1 cellular context compared by ENCODE assay signal in genomic region chr14:58427289-58428010, GRCh38.
A peak's percentile ranks its signal among the peaks of the same experiment; 100 is the strongest.
TF ChIP-seq lines count a peak whose summit lies in the region.

Gene KIAA0586, plus strand, starts transcription at chr14:58427719. Its CDS starts 546 bp downstream, at chr14:58428265.
Gene TIMM9, minus strand, starts transcription at chr14:58427531. Its CDS starts 15,586 bp downstream, at chr14:58411945.

TF ChIP-seq in HepG2, 621 proteins besides CTCF, POLR2A, EP300 and RAD21 (continued from another document and continues in another):
- TF ChIP-seq AFF4 (CRISPR knock-in tag; IDR thresholded peaks at IDR 0.05) (no peak), FIP1L1 (IDR thresholded peaks at IDR 0.05; ENCODE audit: borderline replicate concordance, insufficient read depth, low read depth, low read length) (no peak), ZNF292 (CRISPR knock-in tag; IDR thresholded peaks at IDR 0.05; ENCODE audit: borderline replicate concordance, low read depth) (no peak), ZNF253 (CRISPR knock-in tag; IDR thresholded peaks at IDR 0.05; ENCODE audit: borderline replicate concordance) (no peak), ELF4 (CRISPR knock-in tag; IDR thresholded peaks at IDR 0.05; ENCODE audit: borderline replicate concordance) (peak; percentile 60; the same call in 1 of the 2 replicates), SMC3 (IDR thresholded peaks at IDR 0.05; ENCODE audit: low read length) (no peak), ZNF44 (CRISPR knock-in tag; IDR thresholded peaks at IDR 0.05) (no peak), SYNCRIP (IDR thresholded peaks at IDR 0.05; ENCODE audit: insufficient read depth, low read depth, low read length) (no peak), ZNF33B (CRISPR knock-in tag; IDR thresholded peaks at IDR 0.05) (no peak), MED1 (CRISPR knock-in tag; IDR thresholded peaks at IDR 0.05) (peak; percentile 10; the same call in 1 of the 2 replicates), PCBP1 (IDR thresholded peaks at IDR 0.05; ENCODE audit: borderline replicate concordance, low read depth, low read length) (no peak), ZHX1 (CRISPR knock-in tag; IDR thresholded peaks at IDR 0.05; ENCODE audit: low read depth) (no peak), ZNF276 (CRISPR knock-in tag; IDR thresholded peaks at IDR 0.05; ENCODE audit: low read depth) (peak; percentile 98), CEBPG (CRISPR knock-in tag; IDR thresholded peaks at IDR 0.05) (no peak), SALL2 (CRISPR knock-in tag; IDR thresholded peaks at IDR 0.05) (no peak; the same call in 1 of the 2 replicates), ZZZ3 (CRISPR knock-in tag; IDR thresholded peaks at IDR 0.05; ENCODE audit: borderline replicate concordance) (no peak; the same call in 1 of the 2 replicates), TAF15 (IDR thresholded peaks at IDR 0.05; ENCODE audit: low read depth, low read length, poor library complexity, severe bottlenecking) (no peak), MTA1 (CRISPR knock-in tag; IDR thresholded peaks at IDR 0.05; ENCODE audit: borderline replicate concordance) (no peak), REL (CRISPR knock-in tag; conservative IDR thresholded peaks at IDR 0.05) (no peak), MXD1 (CRISPR knock-in tag; IDR thresholded peaks at IDR 0.05) (0 out of 2 replicates have a peak, but pooled peaks have one; percentile 64), MTF1 (CRISPR knock-in tag; IDR thresholded peaks at IDR 0.05) (no peak), LCORL (IDR thresholded peaks at IDR 0.05) (no peak), LCORL (CRISPR knock-in tag; IDR thresholded peaks at IDR 0.05) (peak; percentile 45; the same call in 1 of the 2 replicates), ZNF780A (CRISPR knock-in tag; IDR thresholded peaks at IDR 0.05) (no peak), NKX3-1 (CRISPR knock-in tag; IDR thresholded peaks at IDR 0.05) (no peak), EEA1 (CRISPR knock-in tag; IDR thresholded peaks at IDR 0.05; ENCODE audit: borderline replicate concordance) (no peak), ZGPAT (CRISPR knock-in tag; IDR thresholded peaks at IDR 0.05) (peak; percentile 64; the same call in 1 of the 2 replicates), MXD3 (CRISPR knock-in tag; IDR thresholded peaks at IDR 0.05) (no peak), ZNF24 (IDR thresholded peaks at IDR 0.05) (peak; percentile 84), ZNF234 (CRISPR knock-in tag; conservative IDR thresholded peaks at IDR 0.05) (no peak), FOXJ3 (CRISPR knock-in tag; IDR thresholded peaks at IDR 0.05; ENCODE audit: borderline replicate concordance) (no peak; the same call in 1 of the 2 replicates), ZNF816 (CRISPR knock-in tag; IDR thresholded peaks at IDR 0.05; ENCODE audit: borderline replicate concordance) (peak; percentile 51; the same call in 1 of the 2 replicates), CBX1 (IDR thresholded peaks at IDR 0.05; ENCODE audit: low read depth) (no peak), THAP7 (CRISPR knock-in tag; IDR thresholded peaks at IDR 0.05) (no peak), SRY (CRISPR knock-in tag; IDR thresholded peaks at IDR 0.05) (no peak), ZNF609 (CRISPR knock-in tag; IDR thresholded peaks at IDR 0.05; ENCODE audit: borderline replicate concordance) (peak; percentile 24; the same call in 1 of the 2 replicates), KLF12 (CRISPR knock-in tag; IDR thresholded peaks at IDR 0.05; ENCODE audit: borderline replicate concordance) (peak; percentile 44; the same call in 1 of the 2 replicates), ZNF343 (CRISPR knock-in tag; IDR thresholded peaks at IDR 0.05) (no peak), ZNF230 (CRISPR knock-in tag; IDR thresholded peaks at IDR 0.05) (no peak; the same call in 1 of the 2 replicates), FOSL2 (CRISPR knock-in tag; IDR thresholded peaks at IDR 0.05) (no peak), BATF2 (CRISPR knock-in tag; IDR thresholded peaks at IDR 0.05) (no peak), SMARCC2 (IDR thresholded peaks at IDR 0.05) (no peak), ATF3 (CRISPR knock-in tag; IDR thresholded peaks at IDR 0.05) (no peak; the same call in 1 of the 2 replicates), RFX1 (IDR thresholded peaks at IDR 0.05) (no peak), ZNF232 (CRISPR knock-in tag; IDR thresholded peaks at IDR 0.05; ENCODE audit: borderline replicate concordance) (peak; percentile 20; the same call in 1 of the 2 replicates), NFE2 (CRISPR knock-in tag; IDR thresholded peaks at IDR 0.05) (no peak)
